1 cellular context compared by ENCODE assay signal in genomic region chr21:33578214-33578613, GRCh38.
TF ChIP-seq lines count a peak whose summit lies in the region.

No MANE protein-coding gene starts in this region.

TF ChIP-seq in HepG2, 621 proteins besides CTCF, POLR2A, EP300 and RAD21:
- TF ChIP-seq STAT5B (CRISPR knock-in tag; IDR thresholded peaks at IDR 0.05) (no peak), AGO2 (optimal IDR thresholded peaks at IDR 0.05; ENCODE audit: low read depth, low read length) (peak; percentile 1), HOXA5 (CRISPR knock-in tag; IDR thresholded peaks at IDR 0.05) (0 out of 2 replicates have a peak, but pooled peaks have one; percentile 5), POLR2AphosphoS5 (IDR thresholded peaks at IDR 0.05; ENCODE audit: low read depth, low read length) (peak; percentile 38; the same call in 1 of the 2 replicates), KLF13 (CRISPR knock-in tag; IDR thresholded peaks at IDR 0.05) (no peak)
